18 cellular contexts compared by ENCODE assay signal in genomic region chr12:16526693-16527092, GRCh38.
DNase-seq lines count a peak whose midpoint lies in the region; ATAC-seq and TF ChIP-seq lines count a peak whose summit lies in the region.
"Had no signal": no experiment of that assay in that cellular context is flagged by ENCODE, and none has a peak within 500 bp of the region (broad histone marks: within the 10 kb centered on the region; RNA-seq: fewer than 3 reads in every experiment).

No MANE protein-coding gene starts in this region.

- H4K20me1 ChIP-seq in GM23248 (ENCODE audit: insufficient read depth), result no peaks in the 10 kb centered on the region

- ATAC-seq in stimulated activated naive CD8-positive, alpha-beta T cell treated with anti-CD3 and anti-CD28 coated beads, Interleukin-15, Interleukin-2, amounts not matched to agents 100 U/mL and 50 U/mL, for 24 hours, result no peak
- no peak for ATAC-seq in gastrocnemius medialis
- ATAC-seq in GM19463 (IDR thresholded peaks at IDR 0.05; ENCODE audit: unreplicated experiment), result no peak
- ATAC-seq: GM12878 had no signal

- intact Hi-C loops in gastrocnemius medialis (cut with DNase I; ENCODE audit: low total_unique reads), result no loop called here

- TF ChIP-seq CTCF in astrocyte of the cerebellum (IDR thresholded peaks at IDR 0.05; ENCODE audit: low read depth, low read length, missing control alignments) (no peak), gastrocnemius medialis (IDR thresholded peaks at IDR 0.05 in 4 of 5, conservative IDR thresholded peaks at IDR 0.05 in 1 of 5) (no peak)

- whole genome bisulfite sequencing in GM23248 (ENCODE audit: low coverage in 1 of 2, low lambda C conversion rate in 2 of 2, missing lambda C conversion rate in 2 of 2), 2 experiments, result 14 to 21% methylated on average over 2 of the region's 2 CpGs

- peak overlapping the region; percentile 27; the same call in 1 of the 2 replicates for H2AFZ ChIP-seq in GM23248

- peak overlapping the region; percentile 68 for H3K4me2 ChIP-seq in GM23248 (ENCODE audit: unreplicated experiment)
- H3K4me2 ChIP-seq: KMS-11 had no signal

- H3K4me3 ChIP-seq in GM23248, result peak overlapping the region; percentile 28; the same call in 1 of the 2 replicates
- H3K4me3 ChIP-seq in astrocyte of the cerebellum (ENCODE audit: low read depth, low read length), result no peak overlapping the region
- H3K4me3 ChIP-seq in gastrocnemius medialis, result no peak overlapping the region
- H3K4me3 ChIP-seq: cardiac muscle cell, GM12878, thyroid gland had no signal

- no peak for TF ChIP-seq POLR2A in gastrocnemius medialis (IDR thresholded peaks at IDR 0.05)

- peak overlapping the region; percentile 80 for H3K27ac ChIP-seq in GM23248
- H3K27ac ChIP-seq in gastrocnemius medialis, result no peak overlapping the region
- H3K27ac ChIP-seq: cardiac muscle cell, KMS-11, thyroid gland had no signal

- no peaks in the 10 kb centered on the region for H3K9me3 ChIP-seq in GM23248 (ENCODE audit: low read depth)
- H3K9me3 ChIP-seq in gastrocnemius medialis, result no peaks in the 10 kb centered on the region
- H3K9me3 ChIP-seq: thyroid gland had no signal

- H3K36me3 ChIP-seq in GM23248 (ENCODE audit: low read depth) (no peaks in the 10 kb centered on the region), gastrocnemius medialis (no peaks in the 10 kb centered on the region)
- H3K36me3 ChIP-seq: cardiac muscle cell, thyroid gland had no signal

- peak; percentile 2 for DNase-seq in A172 (ENCODE audit: low spot score)
- peak; percentile 95 for DNase-seq in GM23248
- DNase-seq in astrocyte of the cerebellum (ENCODE audit: low read depth), result peak; percentile 26
- DNase-seq in iris pigment epithelial cell (ENCODE audit: low read depth), result peak; percentile 87
- no peak for DNase-seq in stimulated activated naive CD8-positive, alpha-beta T cell treated with anti-CD3 and anti-CD28 coated beads, Interleukin-15, Interleukin-2, amounts not matched to agents 100 U/mL and 50 U/mL, for 24 hours
- no peak for DNase-seq in gastrocnemius medialis
- DNase-seq in NCI-H2029 treated with DMSO at 0.1 percent for 48 hours (lab: John Stamatoyannopoulos, UW), result no peak
- DNase-seq: activated CD4-positive, alpha-beta T cell treated with anti-CD3 and anti-CD28 coated beads, Interleukin-2, amount 50 U/mL, for 4 hours; endodermal cell; NCI-H1694 treated with DMSO at 0.1 percent for 48 hours; NCI-H526 treated with DMSO at 0.1 percent for 48 hours; SHP77 treated with DMSO at 0.1 percent for 48 hours; stimulated activated CD4-positive, alpha-beta T cell treated with anti-CD3 and anti-CD28 coated beads, Interleukin-15, amount 100 ng/mL, for 24 hours; thyroid gland had no signal

- in situ Hi-C loops in GM23248 (cut with MboI) (no loop called here), astrocyte of the cerebellum (cut with HindIII; ENCODE audit: low sequenced_read_pairs) (no loop called here), gastrocnemius medialis (cut with MboI; ENCODE audit: low sequenced_read_pairs in 4 of 4) (no loop called here)

- H3K9ac ChIP-seq in GM23248, result peak overlapping the region; percentile 63
- H3K9ac ChIP-seq: KMS-11 had no signal

- peaks cover 22% of the 10 kb centered on the region for H3F3A ChIP-seq in GM23248 (ENCODE audit: insufficient read depth)

- no peaks in the 10 kb centered on the region for H3K9me2 ChIP-seq in GM23248 (ENCODE audit: insufficient read depth)

- H3K27me3 ChIP-seq in GM23248 (replicated peaks; ENCODE audit: insufficient read depth) (no peaks in the 10 kb centered on the region), gastrocnemius medialis (no peaks in the 10 kb centered on the region)
- H3K27me3 ChIP-seq: cardiac muscle cell, thyroid gland had no signal

- H3K79me2 ChIP-seq in GM23248 (ENCODE audit: insufficient read depth), result no peaks in the 10 kb centered on the region

- H3K4me1 ChIP-seq in GM23248 (ENCODE audit: insufficient read depth) (peaks cover 28% of the 10 kb centered on the region), gastrocnemius medialis (no peaks in the 10 kb centered on the region)

Comparison
In these comparisons a context has a peak if more than half of its experiments do, and no peak if none do; other contexts are left out.
1. DNase-seq: peak in A172 (single experiment), GM23248 (single experiment), astrocyte of the cerebellum (single experiment) and iris pigment epithelial cell (single experiment); none in stimulated activated naive CD8-positive, alpha-beta T cell treated with anti-CD3 and anti-CD28 coated beads, Interleukin-15, Interleukin-2, amounts not matched to agents 100 U/mL and 50 U/mL, for 24 hours (single experiment), gastrocnemius medialis (0 of 2) and NCI-H2029 treated with DMSO at 0.1 percent for 48 hours (single experiment).